19 cellular contexts compared by ENCODE assay signal in genomic region chr14:69600304-69600891, GRCh38. TPM values are rescaled to one million over a fixed set of nuclear protein-coding genes. Genes with fewer than 3 reads are reported as not detected.
A peak's percentile ranks its signal among the peaks of the same experiment; 100 is the strongest.
DNase-seq lines count a peak whose midpoint lies in the region; ATAC-seq, FAIRE-seq and TF ChIP-seq lines count a peak whose summit lies in the region.
"Had no signal": no experiment of that assay in that cellular context is flagged by ENCODE, and none has a peak within 500 bp of the region (broad histone marks: within the 10 kb centered on the region; RNA-seq: fewer than 3 reads in every experiment).

No MANE protein-coding gene starts in this region.

- peaks cover 5% of the 10 kb centered on the region for H3K4me1 Mint-ChIP-seq in stimulated activated effector memory CD8-positive, alpha-beta T cell treated with anti-CD3 and anti-CD28 coated beads, Interleukin-12 subunit alpha, Interleukin-12 subunit beta, amount 100 ng/mL, for 72 hours
- H3K4me1 Mint-ChIP-seq in T-helper 17 cell: peaks cover 7% of the 10 kb centered on the region
- peaks cover 0 to 11% (median 4%) of the 10 kb centered on the region in 7 donors for H3K4me1 Mint-ChIP-seq in naive thymus-derived CD4-positive, alpha-beta T cell

- in situ Hi-C loops in HepG2 (cut with HindIII; ENCODE audit: extremely low pct_ligation_motif_present, low pct_unique_long_range_greater_than_20kb): no loop called here

- H3K27me3 ChIP-seq in HepG2 (ENCODE audit: control insufficient read depth in 1 of 2, insufficient read depth in 2 of 2, low read length in 2 of 2) (0 out of 5 replicates have a peak, but pooled peaks cover 0 to 1% of the 10 kb centered on the region in 2 experiments), right lobe of liver (no peaks in the 10 kb centered on the region), PC-3 (ENCODE audit: low read length) (no peaks in the 10 kb centered on the region), hepatocyte (no peaks in the 10 kb centered on the region)
- H3K27me3 ChIP-seq in naive thymus-derived CD4-positive, alpha-beta T cell (ENCODE audit: control insufficient read depth in 2 of 2, insufficient read depth in 2 of 2, low read length in 2 of 2): no peaks in the 10 kb centered on the region
- H3K27me3 ChIP-seq: BLaER1 had no signal

- CTCF ChIA-PET in HepG2 (lab: Yijun Ruan, JAX; ENCODE audit: low intra/inter-chr PET ratio, low total read pairs): no interaction called here
- CTCF ChIA-PET in PC-3 (lab: Charles Lee): interaction anchor here (1.2 kb wide), 1 partner anchor 16 kb away, joined by 4 read pairs; no protein-coding TSS in a partner anchor
- CTCF ChIA-PET in naive thymus-derived CD4-positive, alpha-beta T cell (lab: Charles Lee): interaction anchor here (0.6 to 1.2 kb wide), 2 partner anchors 65 to 127 kb away, joined by 3 read pairs; no protein-coding TSS in a partner anchor

- H3K4me1 ChIP-seq in HepG2 (ENCODE audit: insufficient read depth, low read length) (peaks cover 22% of the 10 kb centered on the region), right lobe of liver (no peaks in the 10 kb centered on the region), PC-3 (ENCODE audit: insufficient read depth, low read length) (no peaks in the 10 kb centered on the region), hepatocyte (ENCODE audit: insufficient read depth) (peaks cover under 1% of the 10 kb centered on the region)
- no peaks in the 10 kb centered on the region for H3K4me1 ChIP-seq in naive thymus-derived CD4-positive, alpha-beta T cell (ENCODE audit: control insufficient read depth in 2 of 2, insufficient read depth in 2 of 2, low read length in 2 of 2)
- H3K4me1 ChIP-seq: BLaER1, Caco-2 had no signal

- H3K4me3 Mint-ChIP-seq in stimulated activated effector memory CD8-positive, alpha-beta T cell treated with anti-CD3 and anti-CD28 coated beads, Interleukin-12 subunit alpha, Interleukin-12 subunit beta, amount 100 ng/mL, for 72 hours: no peak overlapping the region
- H3K4me3 Mint-ChIP-seq in T-helper 17 cell: no peak overlapping the region
- H3K4me3 Mint-ChIP-seq in naive thymus-derived CD4-positive, alpha-beta T cell: no peak overlapping the region
- H3K4me3 Mint-ChIP-seq: CD8-positive, alpha-beta memory T cell; HFFc6 had no signal

- H3K36me3 Mint-ChIP-seq in stimulated activated effector memory CD8-positive, alpha-beta T cell treated with anti-CD3 and anti-CD28 coated beads, Interleukin-12 subunit alpha, Interleukin-12 subunit beta, amount 100 ng/mL, for 72 hours: no peaks in the 10 kb centered on the region
- no peaks in the 10 kb centered on the region for H3K36me3 Mint-ChIP-seq in T-helper 17 cell (ENCODE audit: low read depth)
- H3K36me3 Mint-ChIP-seq in naive thymus-derived CD4-positive, alpha-beta T cell: no peaks in the 10 kb centered on the region
- H3K36me3 Mint-ChIP-seq: CD8-positive, alpha-beta memory T cell had no signal

- H3K79me2 ChIP-seq in HepG2 (ENCODE audit: insufficient read depth, low read length) (no peaks in the 10 kb centered on the region), PC-3 (ENCODE audit: low read length) (no peaks in the 10 kb centered on the region), hepatocyte (no peaks in the 10 kb centered on the region)

- no peak for TF ChIP-seq POLR2A in HepG2 (IDR thresholded peaks at IDR 0.05; ENCODE audit: insufficient read depth in 1 of 2, low read depth in 2 of 2, low read length in 2 of 2)
- TF ChIP-seq POLR2A in right lobe of liver (IDR thresholded peaks at IDR 0.05): no peak

- H3K27ac ChIP-seq in HepG2 (ENCODE audit: extremely low read length, insufficient read depth, low read length) (no peak overlapping the region), right lobe of liver (no peak overlapping the region), PC-3 (ENCODE audit: low read length) (no peak overlapping the region), hepatocyte (no peak overlapping the region)
- H3K27ac ChIP-seq in naive thymus-derived CD4-positive, alpha-beta T cell (ENCODE audit: low read depth, low read length): no peak overlapping the region
- H3K27ac ChIP-seq: 22Rv1, BLaER1, GM23248, HL-60 had no signal

- H3K27me3 Mint-ChIP-seq in T-helper 17 cell: no peaks in the 10 kb centered on the region
- peaks cover 0 to 5% (median 0%) of the 10 kb centered on the region in 5 donors for H3K27me3 Mint-ChIP-seq in naive thymus-derived CD4-positive, alpha-beta T cell
- H3K27me3 Mint-ChIP-seq: CD8-positive, alpha-beta memory T cell had no signal

- no peak for TF ChIP-seq RAD21 in HepG2 (CRISPR knock-in tag; IDR thresholded peaks at IDR 0.05)

- H3K4me2 ChIP-seq in HepG2 (ENCODE audit: low read depth, low read length): peak overlapping the region; percentile 53; the same call in 1 of the 2 replicates
- no peak overlapping the region for H3K4me2 ChIP-seq in PC-3 (ENCODE audit: low read length)
- H3K4me2 ChIP-seq in hepatocyte: no peak overlapping the region
- H3K4me2 ChIP-seq: BLaER1 had no signal

- H4K20me1 ChIP-seq in HepG2 (ENCODE audit: insufficient read depth, low read length) (no peaks in the 10 kb centered on the region), PC-3 (ENCODE audit: low read length) (no peaks in the 10 kb centered on the region), hepatocyte (ENCODE audit: insufficient read depth, poor library complexity, severe bottlenecking) (no peaks in the 10 kb centered on the region)
- H4K20me1 ChIP-seq: BLaER1 had no signal

- H3K9me2 ChIP-seq in PC-3 (replicated peaks; ENCODE audit: low read length) (no peaks in the 10 kb centered on the region), hepatocyte (replicated peaks; ENCODE audit: insufficient read depth) (no peaks in the 10 kb centered on the region)

- no peak overlapping the region for H3K27ac Mint-ChIP-seq in stimulated activated effector memory CD8-positive, alpha-beta T cell treated with anti-CD3 and anti-CD28 coated beads, Interleukin-12 subunit alpha, Interleukin-12 subunit beta, amount 100 ng/mL, for 72 hours
- no peak overlapping the region for H3K27ac Mint-ChIP-seq in T-helper 17 cell
- H3K27ac Mint-ChIP-seq in naive thymus-derived CD4-positive, alpha-beta T cell: no peak overlapping the region
- H3K27ac Mint-ChIP-seq: CD8-positive, alpha-beta memory T cell; HFFc6 had no signal

- ATAC-seq in HepG2: peak; percentile 57
- no peak for ATAC-seq in right lobe of liver
- peak; percentile 16 for ATAC-seq in PC-3
- ATAC-seq in stimulated activated effector memory CD8-positive, alpha-beta T cell treated with anti-CD3 and anti-CD28 coated beads, Interleukin-12 subunit alpha, Interleukin-12 subunit beta, amount 100 ng/mL, for 72 hours: peak; percentile 37
- no peak for ATAC-seq in T-helper 17 cell
- ATAC-seq in naive thymus-derived CD4-positive, alpha-beta T cell: no peak

- H3K9ac ChIP-seq in HepG2 (ENCODE audit: insufficient read depth, low read depth, low read length) (no peak overlapping the region), PC-3 (ENCODE audit: low read length) (no peak overlapping the region)
- H3K9ac ChIP-seq: BLaER1, GM23248 had no signal

- no peaks in the 10 kb centered on the region for H3F3A ChIP-seq in PC-3 (ENCODE audit: low read length, unreplicated experiment)

- no peaks in the 10 kb centered on the region for H3K9me3 Mint-ChIP-seq in stimulated activated effector memory CD8-positive, alpha-beta T cell treated with anti-CD3 and anti-CD28 coated beads, Interleukin-12 subunit alpha, Interleukin-12 subunit beta, amount 100 ng/mL, for 72 hours
- H3K9me3 Mint-ChIP-seq in naive thymus-derived CD4-positive, alpha-beta T cell: no peaks in the 10 kb centered on the region
- H3K9me3 Mint-ChIP-seq: CD8-positive, alpha-beta memory T cell; HFFc6 had no signal

- H3K4me3 ChIP-seq in HepG2 (replicated peaks in 1 of 3; ENCODE audit: insufficient read depth in 1 of 3, low read depth in 2 of 3, low read length in 3 of 3) (no peak overlapping the region), right lobe of liver (no peak overlapping the region), PC-3 (ENCODE audit: low read length) (no peak overlapping the region), hepatocyte (no peak overlapping the region)
- no peak overlapping the region for H3K4me3 ChIP-seq in naive thymus-derived CD4-positive, alpha-beta T cell (ENCODE audit: low read length)
- H3K4me3 ChIP-seq: BLaER1, GM23248, HAP-1 had no signal

- no peak for FAIRE-seq in HepG2 (lab: Jason Lieb, UNC)
- FAIRE-seq: GM18507 had no signal

- no peak for TF ChIP-seq EP300 in HepG2 (IDR thresholded peaks at IDR 0.05; ENCODE audit: low read depth in 2 of 2, low read length in 2 of 2)
- no peak for TF ChIP-seq EP300 in HepG2 (CRISPR knock-in tag; IDR thresholded peaks at IDR 0.05; ENCODE audit: borderline replicate concordance)

- TF ChIP-seq CTCF in HepG2 (CRISPR knock-in tag; IDR thresholded peaks at IDR 0.05): 0 out of 2 replicates have a peak, but pooled peaks have one; percentile 20
- TF ChIP-seq CTCF in right lobe of liver (IDR thresholded peaks at IDR 0.05): no peak
- TF ChIP-seq CTCF in PC-3 (conservative IDR thresholded peaks at IDR 0.05; ENCODE audit: low read depth, low read length): no peak
- TF ChIP-seq CTCF in hepatocyte (IDR thresholded peaks at IDR 0.05; ENCODE audit: poor library complexity): no peak

- 11% methylated on average over 3 of the region's 3 CpGs for WGBS in HepG2 (ENCODE audit: low lambda C conversion rate)
- 64% methylated on average over 2 of the region's 3 CpGs for WGBS in right lobe of liver (ENCODE audit: insufficient coverage, low coverage, low lambda C conversion rate, missing lambda C conversion rate)
- 79% methylated on average over 3 of the region's 3 CpGs for WGBS in hepatocyte (ENCODE audit: low lambda C conversion rate, missing lambda C conversion rate)

- intact Hi-C loops in HepG2 (cut with micrococcal nuclease; ENCODE audit: unreplicated experiment) (no loop called here), right lobe of liver (cut with DNase I) (loop anchor here (5.0 kb wide), 1 partner anchor 127 kb away; no protein-coding TSS in a partner anchor), PC-3 (cut with micrococcal nuclease) (no loop called here)
- intact Hi-C loops in naive thymus-derived CD4-positive, alpha-beta T cell (cut with micrococcal nuclease): loop anchor here (5.0 kb wide), 2 partner anchors 37 to 217 kb away; no protein-coding TSS in a partner anchor

- BruUV-seq in HepG2 (replicated peaks; lab: Mats Ljungman, UMichigan) (no TSS peak), PC-3 (replicated peaks; lab: Mats Ljungman, UMichigan) (no TSS peak)

- H2AFZ ChIP-seq in HepG2 (ENCODE audit: low read length) (no peak overlapping the region), PC-3 (ENCODE audit: low read length) (no peak overlapping the region), hepatocyte (no peak overlapping the region)
- H2AFZ ChIP-seq: GM23248 had no signal

- DNase-seq in HepG2 (ENCODE audit: low spot score): no peak
- no peak for DNase-seq in right lobe of liver
- DNase-seq in PC-3: no peak
- peak; percentile 2 for DNase-seq in hepatocyte (ENCODE audit: low spot score)
- DNase-seq in stimulated activated effector memory CD8-positive, alpha-beta T cell treated with anti-CD3 and anti-CD28 coated beads, Interleukin-12 subunit alpha, Interleukin-12 subunit beta, amount 100 ng/mL, for 72 hours (ENCODE audit: low spot score in 2 of 2): no peak
- DNase-seq in activated CD8-positive, alpha-beta memory T cell treated with anti-CD3 and anti-CD28 coated beads, Interleukin-2, amount 50 U/mL, for 4 hours: no peak
- no peak for DNase-seq in T-helper 17 cell
- no peak for DNase-seq in naive thymus-derived CD4-positive, alpha-beta T cell
- DNase-seq: AML-193; CD8-positive, alpha-beta memory T cell; GF-D8; GM23248; HFFc6 had no signal

- no peaks in the 10 kb centered on the region for H3K36me3 ChIP-seq in HepG2 (replicated peaks in 1 of 2; ENCODE audit: control insufficient read depth in 1 of 2, insufficient read depth in 2 of 2, low read length in 2 of 2)
- no peaks in the 10 kb centered on the region for H3K36me3 ChIP-seq in right lobe of liver
- H3K36me3 ChIP-seq in PC-3 (ENCODE audit: low read depth, low read length): no peaks in the 10 kb centered on the region
- H3K36me3 ChIP-seq in hepatocyte (replicated peaks; ENCODE audit: insufficient read depth, low read depth): no peaks in the 10 kb centered on the region
- H3K36me3 ChIP-seq in naive thymus-derived CD4-positive, alpha-beta T cell (ENCODE audit: control insufficient read depth in 2 of 3, insufficient read depth in 3 of 3, low read length in 3 of 3): no peaks in the 10 kb centered on the region
- H3K36me3 ChIP-seq: BLaER1, HAP-1 had no signal

- H3K9me3 ChIP-seq in HepG2 (ENCODE audit: low read length) (no peaks in the 10 kb centered on the region), right lobe of liver (no peaks in the 10 kb centered on the region), PC-3 (ENCODE audit: low read length) (no peaks in the 10 kb centered on the region), hepatocyte (ENCODE audit: low read depth) (no peaks in the 10 kb centered on the region), T-helper 17 cell (ENCODE audit: control insufficient read depth, low read length, poor library complexity, severe bottlenecking) (no peaks in the 10 kb centered on the region)
- no peaks in the 10 kb centered on the region for H3K9me3 ChIP-seq in naive thymus-derived CD4-positive, alpha-beta T cell (ENCODE audit: control insufficient read depth in 2 of 3, low read length in 3 of 3)
- H3K9me3 ChIP-seq: BLaER1, Caco-2, HAP-1 had no signal

- POLR2A ChIA-PET in HepG2 (lab: Yijun Ruan, JAX): no interaction called here
- POLR2A ChIA-PET in PC-3 (lab: Charles Lee; ENCODE audit: unreplicated experiment): no interaction called here
- POLR2A ChIA-PET in naive thymus-derived CD4-positive, alpha-beta T cell (lab: Charles Lee): no interaction called here

RNA-seq across cellular contexts. Expression of gene SUSD6, which starts 11.0 kb away (rescaled TPM):
- total RNA-seq in HepG2 (2016; rRNA removed; fragmentation: Illumina TruSeq; extraction: Trizol) (4.8 and 7.2 TPM in 2 replicates), right lobe of liver (10 to 100 TPM in 5 of 6 experiments, 1 to 10 TPM in 1; 9.6 to 17.4 (median 12.5) TPM), PC-3 (2014; rRNA removed) (6.1 and 9.3 TPM in 2 replicates), hepatocyte (16.2 and 28.4 TPM in 2 replicates), T-helper 17 cell (100 to 1,000 TPM in 1 of 2 donors, 10 to 100 TPM in 1; 94.7 to 101 TPM)
- total RNA-seq in HepG2 (2016; cell fraction: cytosol; rRNA removed; fragmentation: Illumina TruSeq; extraction: Trizol; ENCODE audit: low read depth): 0.53 and 0.71 TPM in 2 replicates
- 3.7 and 7.0 TPM in 2 replicates for total RNA-seq in HepG2 (2016; cell fraction: insoluble cytoplasmic fraction; rRNA removed; fragmentation: Illumina TruSeq; extraction: Trizol)
- total RNA-seq in HepG2 (2016; cell fraction: membrane; rRNA removed; fragmentation: Illumina TruSeq; extraction: Trizol): 2.4 and 2.6 TPM in 2 replicates
- 11.6 and 12.8 TPM in 2 replicates for total RNA-seq in HepG2 (2016; cell fraction: nucleus; rRNA removed; fragmentation: Illumina TruSeq; extraction: Trizol)
- polyA plus RNA-seq in HepG2 (2011; rRNA removed) (7.4 and 9.4 TPM in 2 replicates), hepatocyte (15.7 and 16.3 TPM in 2 replicates)
- polyA plus RNA-seq in HepG2 (2011; cell fraction: cytosol; rRNA removed): 3.9 and 4.6 TPM in 2 replicates
- 17.5 and 19.4 TPM in 2 replicates for polyA plus RNA-seq in HepG2 (2011; cell fraction: nucleus; rRNA removed)
- 5.8 and 6.9 TPM in 2 replicates for polyA plus RNA-seq in HepG2 (2012)
- polyA plus RNA-seq in HepG2 (2016; cell fraction: cytosol; fragmentation: Illumina TruSeq; extraction: Trizol; ENCODE audit: low read depth): 0.43 and 0.46 TPM in 2 replicates
- polyA plus RNA-seq in HepG2 (2016; cell fraction: insoluble cytoplasmic fraction; fragmentation: Illumina TruSeq; extraction: Trizol; ENCODE audit: low read depth): 3.1 and 3.3 TPM in 2 replicates
- 0.96 and 1.2 TPM in 2 replicates for polyA plus RNA-seq in HepG2 (2016; cell fraction: membrane; fragmentation: Illumina TruSeq; extraction: Trizol; ENCODE audit: low read depth)
- polyA plus RNA-seq in HepG2 (2016; cell fraction: nucleus; fragmentation: Illumina TruSeq; extraction: Trizol; ENCODE audit: insufficient read depth, low read depth): 14.7 and 15.5 TPM in 2 replicates
- polyA minus RNA-seq in HepG2 (2011; rRNA and poly(A)+ RNA removed; ENCODE audit: low replicate concordance): 7.6 and 16.1 TPM in 2 replicates
- 5.3 and 6.9 TPM in 2 replicates for polyA minus RNA-seq in HepG2 (2011; cell fraction: cytosol; rRNA and poly(A)+ RNA removed)
- 12.5 and 13.1 TPM in 2 replicates for polyA minus RNA-seq in HepG2 (2011; cell fraction: nucleus; rRNA and poly(A)+ RNA removed)
- 10 to 100 TPM; 42.9 to 90.8 (median 65.0) TPM for total RNA-seq in naive thymus-derived CD4-positive, alpha-beta T cell
- 1 to 10 TPM; 4.3 to 6.3 TPM for polyA plus RNA-seq in naive thymus-derived CD4-positive, alpha-beta T cell

RNA-seq across cellular contexts. Expression of gene CCDC177, which starts 25.7 kb away (rescaled TPM):
- not detected in 2 replicates for total RNA-seq in HepG2 (2016; rRNA removed; fragmentation: Illumina TruSeq; extraction: Trizol)
- total RNA-seq in HepG2 (2016; cell fraction: cytosol; rRNA removed; fragmentation: Illumina TruSeq; extraction: Trizol; ENCODE audit: low read depth): not detected in 2 replicates
- not detected in 2 replicates for total RNA-seq in HepG2 (2016; cell fraction: insoluble cytoplasmic fraction; rRNA removed; fragmentation: Illumina TruSeq; extraction: Trizol)
- total RNA-seq in HepG2 (2016; cell fraction: membrane; rRNA removed; fragmentation: Illumina TruSeq; extraction: Trizol): not detected in 2 replicates
- total RNA-seq in HepG2 (2016; cell fraction: nucleus; rRNA removed; fragmentation: Illumina TruSeq; extraction: Trizol): not detected in 2 replicates
- polyA plus RNA-seq in HepG2 (2011; rRNA removed): not detected in 2 replicates
- polyA plus RNA-seq in HepG2 (2011; cell fraction: cytosol; rRNA removed): not detected in 2 replicates
- polyA plus RNA-seq in HepG2 (2011; cell fraction: nucleus; rRNA removed): not detected in 2 replicates
- polyA plus RNA-seq in HepG2 (2012): not detected in 2 replicates
- polyA plus RNA-seq in HepG2 (2016; cell fraction: cytosol; fragmentation: Illumina TruSeq; extraction: Trizol; ENCODE audit: low read depth): not detected in 2 replicates
- not detected in 2 replicates for polyA plus RNA-seq in HepG2 (2016; cell fraction: insoluble cytoplasmic fraction; fragmentation: Illumina TruSeq; extraction: Trizol; ENCODE audit: low read depth)
- not detected in 2 replicates for polyA plus RNA-seq in HepG2 (2016; cell fraction: membrane; fragmentation: Illumina TruSeq; extraction: Trizol; ENCODE audit: low read depth)
- polyA plus RNA-seq in HepG2 (2016; cell fraction: nucleus; fragmentation: Illumina TruSeq; extraction: Trizol; ENCODE audit: insufficient read depth, low read depth): not detected in 2 replicates
- polyA minus RNA-seq in HepG2 (2011; rRNA and poly(A)+ RNA removed; ENCODE audit: low replicate concordance): 0.33 TPM in 1 of 2 replicates, not detected in the other
- not detected in 2 replicates for polyA minus RNA-seq in HepG2 (2011; cell fraction: cytosol; rRNA and poly(A)+ RNA removed)
- polyA minus RNA-seq in HepG2 (2011; cell fraction: nucleus; rRNA and poly(A)+ RNA removed): not detected in 2 replicates
- under 1 TPM in 3 of 6 experiments, not detected in 3; 0.06 to 0.11 (median 0.07) TPM for total RNA-seq in right lobe of liver
- not detected in 2 replicates for total RNA-seq in PC-3 (2014; rRNA removed)
- 0.23 TPM in 1 of 2 replicates, not detected in the other for total RNA-seq in hepatocyte
- polyA plus RNA-seq in hepatocyte: not detected in 2 replicates
- total RNA-seq in T-helper 17 cell: not detected
- not detected for total RNA-seq in naive thymus-derived CD4-positive, alpha-beta T cell
- not detected for polyA plus RNA-seq in naive thymus-derived CD4-positive, alpha-beta T cell
- total RNA-seq: CD8-positive, alpha-beta memory T cell; GM23248; HFFc6 had no signal
- polyA plus RNA-seq: CD8-positive, alpha-beta memory T cell; GM23248 had no signal

Comparison
In these comparisons a context has a peak if more than half of its experiments do, and no peak if none do; other contexts are left out.
1. ATAC-seq: peak in HepG2 (single experiment), PC-3 (single experiment) and stimulated activated effector memory CD8-positive, alpha-beta T cell treated with anti-CD3 and anti-CD28 coated beads, Interleukin-12 subunit alpha, Interleukin-12 subunit beta, amount 100 ng/mL, for 72 hours (single experiment); none in right lobe of liver (0 of 4), T-helper 17 cell (single experiment) and naive thymus-derived CD4-positive, alpha-beta T cell (single experiment).
2. intact Hi-C loops: an anchor here in right lobe of liver (5.0 kb wide) and naive thymus-derived CD4-positive, alpha-beta T cell (5.0 kb wide); none called in HepG2 and PC-3.